In genomic region chr12:11653215-11653753, GRCh38 we compare ENCODE assay signal across 8 cellular contexts. TPM values are rescaled to one million over a fixed set of nuclear protein-coding genes. Genes with fewer than 3 reads are reported as not detected.
A peak's percentile ranks its signal among the peaks of the same experiment; 100 is the strongest.
DNase-seq lines count a peak whose midpoint lies in the region; ATAC-seq, FAIRE-seq and TF ChIP-seq lines count a peak whose summit lies in the region.

No MANE protein-coding gene starts in this region.

- H3K4me1 Mint-ChIP-seq in activated naive CD8-positive, alpha-beta T cell treated with anti-CD3 and anti-CD28 coated beads, Interleukin-2, amount 50 U/mL, for 24 hours: peaks cover 70% of the 10 kb centered on the region

- WGBS in mesodermal cell (ENCODE audit: insufficient coverage in 2 of 2), 2 experiments: 81 to 89% methylated on average over 3 to 4 of the region's 7 CpGs

- peak overlapping the region; percentile 85 to 99 for H3K9ac ChIP-seq in stomach smooth muscle (ENCODE audit: low read length in 2 of 2)

- H3K27me3 ChIP-seq in stomach smooth muscle (ENCODE audit: control insufficient read depth in 1 of 2, insufficient read depth in 2 of 2, low read length in 2 of 2): no peaks in the 10 kb centered on the region

- no peaks in the 10 kb centered on the region for H3K9me3 Mint-ChIP-seq in activated naive CD8-positive, alpha-beta T cell treated with anti-CD3 and anti-CD28 coated beads, Interleukin-2, amount 50 U/mL, for 24 hours

- no peaks in the 10 kb centered on the region for H3K27me3 Mint-ChIP-seq in activated naive CD8-positive, alpha-beta T cell treated with anti-CD3 and anti-CD28 coated beads, Interleukin-2, amount 50 U/mL, for 24 hours

- no peak overlapping the region for H3K4me3 ChIP-seq in mesodermal cell (ENCODE audit: extremely low read depth, insufficient read depth, low read length, poor library complexity, severe bottlenecking)
- H3K4me3 ChIP-seq in stomach smooth muscle (ENCODE audit: low read length in 2 of 2): peak overlapping the region; percentile 97 to 98

- no peak; the same call in 1 of the 2 replicates for TF ChIP-seq POLR2A in GM12892 (IDR thresholded peaks at IDR 0.05; ENCODE audit: low read depth, low read length)

- ATAC-seq in activated naive CD8-positive, alpha-beta T cell treated with anti-CD3 and anti-CD28 coated beads, Interleukin-2, amount 50 U/mL, for 24 hours: peak; percentile 58
- ATAC-seq in HG03025 (IDR thresholded peaks at IDR 0.05; ENCODE audit: low FRiP score, unreplicated experiment): no peak

- peak overlapping the region; percentile 92 for H3K27ac Mint-ChIP-seq in activated naive CD8-positive, alpha-beta T cell treated with anti-CD3 and anti-CD28 coated beads, Interleukin-2, amount 50 U/mL, for 24 hours

- peak overlapping the region; percentile 98 for H3K4me3 Mint-ChIP-seq in activated naive CD8-positive, alpha-beta T cell treated with anti-CD3 and anti-CD28 coated beads, Interleukin-2, amount 50 U/mL, for 24 hours

- H3K27ac ChIP-seq in mesodermal cell (ENCODE audit: low read depth, low read length, severe bottlenecking) (peak overlapping the region; percentile 59), stomach smooth muscle (ENCODE audit: low read length) (peak overlapping the region; percentile 96)

- FAIRE-seq in GM12892 (lab: Jason Lieb, UNC): peak; percentile 30

- H3K4me1 ChIP-seq in mesodermal cell (ENCODE audit: control insufficient read depth, insufficient read depth, low read length, poor library complexity, severe bottlenecking): peaks cover 52% of the 10 kb centered on the region
- H3K4me1 ChIP-seq in stomach smooth muscle (ENCODE audit: control insufficient read depth, insufficient read depth, low read length): peaks cover 33% of the 10 kb centered on the region

- H3K36me3 ChIP-seq in mesodermal cell (ENCODE audit: control insufficient read depth, insufficient read depth, low read length) (peaks cover 18% of the 10 kb centered on the region), stomach smooth muscle (ENCODE audit: control insufficient read depth in 2 of 2, insufficient read depth in 2 of 2, low read length in 2 of 2) (no peaks in the 10 kb centered on the region)

- in situ Hi-C loops in ACHN (cut with HindIII; ENCODE audit: low pct_ligation_motif_present, low pct_unique_long_range_greater_than_20kb, low sequenced_read_pairs): no loop called here

- peaks cover 12% of the 10 kb centered on the region for H3K36me3 Mint-ChIP-seq in activated naive CD8-positive, alpha-beta T cell treated with anti-CD3 and anti-CD28 coated beads, Interleukin-2, amount 50 U/mL, for 24 hours (ENCODE audit: low read depth)

- no peaks in the 10 kb centered on the region for H3K9me3 ChIP-seq in mesodermal cell (ENCODE audit: control insufficient read depth, low read length)
- no peaks in the 10 kb centered on the region for H3K9me3 ChIP-seq in stomach smooth muscle (ENCODE audit: control insufficient read depth in 2 of 2, low read length in 2 of 2)

- DNase-seq in GM12892 (ENCODE audit: insufficient read length): no peak
- DNase-seq in M059J (ENCODE audit: low read depth): peak; percentile 28
- peak; percentile 58 for DNase-seq in activated naive CD8-positive, alpha-beta T cell treated with anti-CD3 and anti-CD28 coated beads, Interleukin-2, amount 50 U/mL, for 24 hours
- no peak for DNase-seq in HCEC 1CT
- DNase-seq in ACHN: no peak

RNA-seq across cellular contexts. Expression of gene ETV6, which starts 3.8 kb away (rescaled TPM):
- polyA plus RNA-seq in GM12892 (2012; ENCODE audit: missing spikeins): 27.3 TPM
- total RNA-seq in M059J (2014; rRNA removed; shearing (Covaris generic)): 4.7 and 11.5 TPM in 2 replicates
- polyA plus RNA-seq in mesodermal cell (2013, experiment 1 of 2): 13.9 TPM
- 11.2 TPM for polyA plus RNA-seq in mesodermal cell (2013, experiment 2 of 2)

Comparison
In these comparisons a context has a peak if more than half of its experiments do, and no peak if none do; other contexts are left out.
1. DNase-seq: peak in M059J (single experiment) and activated naive CD8-positive, alpha-beta T cell treated with anti-CD3 and anti-CD28 coated beads, Interleukin-2, amount 50 U/mL, for 24 hours (single experiment); none in GM12892 (single experiment), HCEC 1CT (single experiment) and ACHN (single experiment).